ENCODE assay signal across 35 cellular contexts in genomic region chr16:82695806-82696205, GRCh38.
"Had no signal": no experiment of that assay in that cellular context is flagged by ENCODE, and none has a peak within 500 bp of the region (broad histone marks: within the 10 kb centered on the region; RNA-seq: fewer than 3 reads in every experiment).

No MANE protein-coding gene starts in this region.

- H3K27ac ChIP-seq: adrenal gland, cardiac muscle cell, KMS-11, Peyer's patch, RWPE1, VCaP had no signal

- H3K9ac ChIP-seq: KMS-11 had no signal

- ATAC-seq: activated naive CD4-positive, alpha-beta T cell treated with anti-CD3 and anti-CD28 coated beads, Interleukin-2, amount 50 U/mL, for 72 hours; activated T-cell treated with anti-CD3 and anti-CD28 coated beads, Interleukin-2, amount 50 U/mL, for 4 hours; PC-3; Right ventricle myocardium inferior had no signal

- DNase-seq: activated B cell treated with CpG ODN at 0.5 μM for 24 hours; activated CD4-positive, alpha-beta memory T cell treated with anti-CD3 and anti-CD28 coated beads for 36 hours; activated CD4-positive, alpha-beta T cell treated with anti-CD3 and anti-CD28 coated beads for 4 hours; activated CD4-positive, alpha-beta T cell treated with anti-CD3 and anti-CD28 coated beads, Interleukin-2, amount 50 U/mL, for 1 hour; activated CD4-positive, CD25-positive, alpha-beta regulatory T cell treated with anti-CD3 and anti-CD28 coated beads, Interleukin-2, amount 50 U/mL, for 72 hours; activated CD8-positive, alpha-beta memory T cell treated with anti-CD3 and anti-CD28 coated beads, Interleukin-2, amount 50 U/mL, for 4 hours; activated gamma-delta T cell treated with Interleukin-2 at 50 U/mL for 16 hours; activated naive CD4-positive, alpha-beta T cell treated with anti-CD3 and anti-CD28 coated beads for 36 hours; activated T-cell treated with anti-CD3 and anti-CD28 coated beads for 4 hours; activated T-cell treated with anti-CD3 and anti-CD28 coated beads, Interleukin-2, amount 50 U/mL, for 4 hours; adrenal gland; aorta; MM.1S; MV-4-11; NCI-H1092; NCI-H1436 treated with DMSO at 0.1 percent for 48 hours; NCI-H1694 treated with DMSO at 0.1 percent for 48 hours; NCI-H2029; NCI-H510A; NCI-H526; NCI-H748 treated with DMSO at 0.1 percent for 48 hours; NK-92 treated with Interleukin-12 subunit alpha and Interleukin-12 subunit beta, amount 100 ng/mL, for 24 hours; PC-3; Peyer's patch; SIG-M5; SW 1271; T-helper 1 cell; T-helper 2 cell; T-helper 9 cell had no signal

- H3K4me2 ChIP-seq: KMS-11 had no signal

- H3K27me3 ChIP-seq: adrenal gland, cardiac muscle cell, Peyer's patch had no signal

- H3K9me3 ChIP-seq: adrenal gland, Peyer's patch had no signal

- H3K4me1 ChIP-seq: adrenal gland, Peyer's patch had no signal

- H3K4me3 ChIP-seq: adrenal gland, cardiac muscle cell, Peyer's patch had no signal

- H3K36me3 ChIP-seq: adrenal gland, cardiac muscle cell, Peyer's patch had no signal
